In genomic region chr10:72260215-72260587, GRCh38 we compare ENCODE assay signal across 8 cellular contexts. TPM values are rescaled to one million over a fixed set of nuclear protein-coding genes. Genes with fewer than 3 reads are reported as not detected.
DNase-seq lines count a peak whose midpoint lies in the region; ATAC-seq and TF ChIP-seq lines count a peak whose summit lies in the region.

No MANE protein-coding gene starts in this region.

- TF ChIP-seq CTCF in body of pancreas (IDR thresholded peaks at IDR 0.05) (no peak), type B pancreatic cell (conservative IDR thresholded peaks at IDR 0.05) (no peak)

- peaks cover 69% of the 10 kb centered on the region for H3K4me1 Mint-ChIP-seq in activated CD4-positive, alpha-beta T cell treated with anti-CD3 and anti-CD28 coated beads, Interleukin-2, amount 10 ng/mL, durations not matched to agents 7 days and 5 days
- H3K4me1 Mint-ChIP-seq in memory B cell: peaks cover 39% of the 10 kb centered on the region
- H3K4me1 Mint-ChIP-seq in type B pancreatic cell (ENCODE audit: unreplicated experiment): peaks cover 54% of the 10 kb centered on the region

- no peaks in the 10 kb centered on the region for H3K9me3 Mint-ChIP-seq in activated CD4-positive, alpha-beta T cell treated with anti-CD3 and anti-CD28 coated beads, Interleukin-2, amount 10 ng/mL, durations not matched to agents 7 days and 5 days
- no peaks in the 10 kb centered on the region for H3K9me3 Mint-ChIP-seq in memory B cell
- no peaks in the 10 kb centered on the region for H3K9me3 Mint-ChIP-seq in type B pancreatic cell

- H3K4me1 ChIP-seq in body of pancreas: peaks cover 77% of the 10 kb centered on the region

- peak overlapping the region; percentile 73 for H3K4me3 Mint-ChIP-seq in activated CD4-positive, alpha-beta T cell treated with anti-CD3 and anti-CD28 coated beads, Interleukin-2, amount 10 ng/mL, durations not matched to agents 7 days and 5 days
- peak overlapping the region; percentile 92 for H3K4me3 Mint-ChIP-seq in memory B cell
- peak overlapping the region; percentile 88 for H3K4me3 Mint-ChIP-seq in type B pancreatic cell

- H3K27me3 ChIP-seq in body of pancreas: no peaks in the 10 kb centered on the region

- no peaks in the 10 kb centered on the region for H3K9me3 ChIP-seq in body of pancreas

- no peaks in the 10 kb centered on the region for H3K27me3 Mint-ChIP-seq in activated CD4-positive, alpha-beta T cell treated with anti-CD3 and anti-CD28 coated beads, Interleukin-2, amount 10 ng/mL, durations not matched to agents 7 days and 5 days
- H3K27me3 Mint-ChIP-seq in memory B cell (no peaks in the 10 kb centered on the region), type B pancreatic cell (no peaks in the 10 kb centered on the region)

- no peak for DNase-seq in activated CD4-positive, alpha-beta T cell treated with anti-CD3 and anti-CD28 coated beads, Interleukin-2, amount 10 ng/mL, durations not matched to agents 7 days and 5 days
- no peak for DNase-seq in activated CD4-positive, alpha-beta T cell treated with anti-CD3 and anti-CD28 coated beads, Interleukin-2, amount 50 U/mL, for 4 hours
- no peak for DNase-seq in body of pancreas
- DNase-seq in memory B cell (ENCODE audit: low spot score in 2 of 2): no peak
- no peak for DNase-seq in type B pancreatic cell (ENCODE audit: extremely low spot score, unreplicated experiment)
- DNase-seq in Kasumi-1 (lab: John Stamatoyannopoulos, UW): no peak

- peak overlapping the region; percentile 47 to 71 (median 70) for H3K27ac ChIP-seq in body of pancreas

- H3K36me3 ChIP-seq in body of pancreas (replicated peaks in 1 of 2; ENCODE audit: insufficient read depth in 1 of 2, low read depth in 2 of 2): no peaks in the 10 kb centered on the region

- POLR2A ChIA-PET in activated CD4-positive, alpha-beta T cell treated with anti-CD3 and anti-CD28 coated beads, Interleukin-2, amount 10 ng/mL, durations not matched to agents 7 days and 5 days (lab: Charles Lee): interaction anchor here (0.6 to 1.7 kb wide), 4 partner anchors 13 to 72 kb away, joined by 3 to 12 read pairs (median 4); no protein-coding TSS in a partner anchor

- no peaks in the 10 kb centered on the region for H3K36me3 Mint-ChIP-seq in activated CD4-positive, alpha-beta T cell treated with anti-CD3 and anti-CD28 coated beads, Interleukin-2, amount 10 ng/mL, durations not matched to agents 7 days and 5 days (ENCODE audit: low read depth)
- H3K36me3 Mint-ChIP-seq in memory B cell: no peaks in the 10 kb centered on the region
- H3K36me3 Mint-ChIP-seq in type B pancreatic cell: no peaks in the 10 kb centered on the region

- ATAC-seq in body of pancreas (peak; percentile 2), memory B cell (ENCODE audit: low read depth) (no peak), GM21381 (IDR thresholded peaks at IDR 0.05; ENCODE audit: unreplicated experiment) (no peak), GM19452 (IDR thresholded peaks at IDR 0.05; ENCODE audit: unreplicated experiment) (no peak)

- intact Hi-C loops in body of pancreas (cut with DNase I): no loop called here

- no peak overlapping the region for H3K4me3 ChIP-seq in body of pancreas

- CTCF ChIA-PET in activated CD4-positive, alpha-beta T cell treated with anti-CD3 and anti-CD28 coated beads, Interleukin-2, amount 10 ng/mL, durations not matched to agents 7 days and 5 days (lab: Charles Lee): interaction anchor here (0.6 to 6.3 kb wide), 8 partner anchors 10 to 76 kb away, joined by 3 to 49 read pairs (median 12); partner anchors contain the start of gene DDIT4

- TF ChIP-seq POLR2A in body of pancreas (IDR thresholded peaks at IDR 0.05): no peak

- H3K27ac Mint-ChIP-seq in activated CD4-positive, alpha-beta T cell treated with anti-CD3 and anti-CD28 coated beads, Interleukin-2, amount 10 ng/mL, durations not matched to agents 7 days and 5 days: peak overlapping the region; percentile 91
- H3K27ac Mint-ChIP-seq in memory B cell (peak overlapping the region; percentile 88), type B pancreatic cell (peak overlapping the region; percentile 99)

- WGBS in body of pancreas, 2 donors: 12 to 45% methylated on average over 4 to 5 of the region's 5 CpGs

RNA-seq across cellular contexts. Expression of gene DDIT4, which starts 13.5 kb away (rescaled TPM):
- 100 to 1,000 TPM; 166 to 189 TPM for total RNA-seq in activated CD4-positive, alpha-beta T cell treated with anti-CD3 and anti-CD28 coated beads, Interleukin-2, amount 10 ng/mL, durations not matched to agents 7 days and 5 days
- total RNA-seq in body of pancreas (100 to 1,000 TPM; 238 to 269 TPM), type B pancreatic cell (ENCODE audit: low replicate concordance) (95.9 and 130 TPM in 2 replicates)

RNA-seq across cellular contexts. Expression of gene ASCC1, which starts 44.1 kb away (rescaled TPM):
- total RNA-seq in activated CD4-positive, alpha-beta T cell treated with anti-CD3 and anti-CD28 coated beads, Interleukin-2, amount 10 ng/mL, durations not matched to agents 7 days and 5 days: 10 to 100 TPM; 24.8 to 35.6 TPM
- total RNA-seq in body of pancreas: 10 to 100 TPM; 16.1 to 17.1 TPM
- 30.4 and 32.8 TPM in 2 replicates for total RNA-seq in type B pancreatic cell (ENCODE audit: low replicate concordance)

RNA-seq across cellular contexts. Expression of gene ANAPC16, which starts 44.4 kb away (rescaled TPM):
- total RNA-seq in activated CD4-positive, alpha-beta T cell treated with anti-CD3 and anti-CD28 coated beads, Interleukin-2, amount 10 ng/mL, durations not matched to agents 7 days and 5 days: 10 to 100 TPM; 82.9 to 87.1 TPM
- total RNA-seq in body of pancreas (10 to 100 TPM; 40.9 to 59.4 TPM), type B pancreatic cell (ENCODE audit: low replicate concordance) (79.2 and 86.3 TPM in 2 replicates)
